In genomic region chr3:170593634-170594033, GRCh38 we compare ENCODE assay signal across 11 cellular contexts. TPM values are rescaled to one million over a fixed set of nuclear protein-coding genes. Genes with fewer than 3 reads are reported as not detected.
"Had no signal": no experiment of that assay in that cellular context is flagged by ENCODE, and none has a peak within 500 bp of the region (broad histone marks: within the 10 kb centered on the region; RNA-seq: fewer than 3 reads in every experiment).

No MANE protein-coding gene starts in this region.

- H3K36me3 ChIP-seq: HAP-1 had no signal

- H3K4me1 ChIP-seq: HAP-1 had no signal

- H3K27ac ChIP-seq: GM23248 had no signal

- H3K9me3 Mint-ChIP-seq: H9, HFFc6 had no signal

- H3K9me3 ChIP-seq: HAP-1 had no signal

- H3K4me3 ChIP-seq: GM23248, HAP-1 had no signal

- FAIRE-seq: H1, H54 had no signal

- H3K27ac Mint-ChIP-seq: H9, HFFc6 had no signal

- ATAC-seq: HCT116 had no signal

- H2AFZ ChIP-seq: GM23248 had no signal

- H3K9ac ChIP-seq: GM23248 had no signal

- DNase-seq: GM23248, GOT3, H7, H9, HCEC 1CT, HFFc6 had no signal

- H3K4me3 Mint-ChIP-seq: H9, HFFc6 had no signal

RNA-seq across cellular contexts. Expression of gene SLC7A14, which starts 7.8 kb away (rescaled TPM):
- total RNA-seq: GM23248, H4 had no signal
